Comparison of ENCODE assay signal across 31 cellular contexts in genomic region chr2:96521219-96521618, GRCh38. TPM values are rescaled to one million over a fixed set of nuclear protein-coding genes. Genes with fewer than 3 reads are reported as not detected.
"Had no signal": no experiment of that assay in that cellular context is flagged by ENCODE, and none has a peak within 500 bp of the region (broad histone marks: within the 10 kb centered on the region; RNA-seq: fewer than 3 reads in every experiment).

No MANE protein-coding gene starts in this region.

- ATAC-seq: naive thymus-derived CD8-positive, alpha-beta T cell; stimulated activated naive B cell treated with anti-CD40 and anti-IgM and Interleukin-4, amounts not matched to agents 10 μg/mL and 1 μg/mL and 100 μg/mL, for 72 hours had no signal

- H3K27me3 Mint-ChIP-seq: activated T-cell treated with anti-CD3 and anti-CD28 coated beads, Interleukin-2, amount 50 U/mL, for 24 hours; naive thymus-derived CD8-positive, alpha-beta T cell had no signal

- H3K27me3 ChIP-seq: esophagus muscularis mucosa, hepatocyte, sigmoid colon, transverse colon had no signal

- H3K4me3 Mint-ChIP-seq: activated naive CD4-positive, alpha-beta T cell treated with anti-CD3 and anti-CD28 coated beads for 36 hours; activated naive CD8-positive, alpha-beta T cell treated with anti-CD3 and anti-CD28 coated beads, Interleukin-2, amount 10 ng/mL, durations not matched to agents 7 days and 5 days; activated T-cell treated with anti-CD3 and anti-CD28 coated beads, Interleukin-2, amount 50 U/mL, for 24 hours; immature natural killer cell; naive thymus-derived CD8-positive, alpha-beta T cell; stimulated activated naive B cell treated with anti-CD40 and anti-IgM and Interleukin-4, amounts not matched to agents 10 μg/mL and 1 μg/mL and 100 μg/mL, for 72 hours had no signal

- H3K4me3 ChIP-seq: coronary artery, esophagus muscularis mucosa, hepatocyte, left ventricle myocardium inferior, sigmoid colon, smooth muscle cell, transverse colon had no signal

- DNase-seq: activated CD4-positive, alpha-beta T cell treated with anti-CD3 and anti-CD28 coated beads for 1 hour; activated CD4-positive, alpha-beta T cell treated with anti-CD3 and anti-CD28 coated beads, Interleukin-2, amount 50 U/mL, for 1 hour; activated CD8-positive, alpha-beta memory T cell treated with anti-CD3 and anti-CD28 coated beads for 24 hours; activated CD8-positive, alpha-beta memory T cell treated with anti-CD3 and anti-CD28 coated beads, Interleukin-2, amount 50 U/mL, for 4 hours; activated effector memory CD4-positive, alpha-beta T cell treated with Interleukin-2 at 50 U/mL for 16 hours; activated naive CD4-positive, alpha-beta T cell treated with anti-CD3 and anti-CD28 coated beads for 36 hours; activated naive CD8-positive, alpha-beta T cell treated with anti-CD3 and anti-CD28 coated beads, Interleukin-2, amount 10 ng/mL, durations not matched to agents 7 days and 5 days; activated T-cell treated with anti-CD3 and anti-CD28 coated beads, Interleukin-2, amount 50 U/mL, for 24 hours; amniotic stem cell; cerebellar nuclear complex; glutamatergic neuron; immature natural killer cell; kidney glomerular epithelial cell; left ventricle myocardium inferior; naive thymus-derived CD8-positive, alpha-beta T cell; retina; stimulated activated CD4-positive, alpha-beta T cell treated with anti-CD3 and anti-CD28 coated beads, Interleukin-15, amount 100 ng/mL, for 24 hours; stimulated activated naive B cell treated with anti-CD40 and anti-IgM and Interleukin-4, amounts not matched to agents 10 μg/mL and 1 μg/mL and 100 μg/mL, for 72 hours; T1000; transverse colon; WERI-Rb-1 had no signal

- H3K27ac ChIP-seq: coronary artery, esophagus muscularis mucosa, hepatocyte, left ventricle myocardium inferior, sigmoid colon, transverse colon, WERI-Rb-1 had no signal

- H3K27ac Mint-ChIP-seq: activated naive CD4-positive, alpha-beta T cell treated with anti-CD3 and anti-CD28 coated beads for 36 hours; activated naive CD8-positive, alpha-beta T cell treated with anti-CD3 and anti-CD28 coated beads, Interleukin-2, amount 10 ng/mL, durations not matched to agents 7 days and 5 days; activated T-cell treated with anti-CD3 and anti-CD28 coated beads, Interleukin-2, amount 50 U/mL, for 24 hours; immature natural killer cell; naive thymus-derived CD8-positive, alpha-beta T cell; progenitor cell of endocrine pancreas; stimulated activated naive B cell treated with anti-CD40 and anti-IgM and Interleukin-4, amounts not matched to agents 10 μg/mL and 1 μg/mL and 100 μg/mL, for 72 hours had no signal

RNA-seq across cellular contexts. Expression of gene NEURL3, which starts 16.1 kb away (rescaled TPM):
- total RNA-seq: bronchial epithelial cell, esophagus muscularis mucosa, frontal cortex, left ventricle myocardium inferior, osteocyte, smooth muscle cell, temporal lobe had no signal
